ENCODE assay signal across 1 cellular context in genomic region chr7:129779602-129780256, GRCh38.
TF ChIP-seq lines count a peak whose summit lies in the region.

No MANE protein-coding gene starts in this region.

TF ChIP-seq in HEK293, 187 proteins besides CTCF, POLR2A, EP300 and RAD21 (continued from another document and continues in another):
- TF ChIP-seq, protein P1, sequence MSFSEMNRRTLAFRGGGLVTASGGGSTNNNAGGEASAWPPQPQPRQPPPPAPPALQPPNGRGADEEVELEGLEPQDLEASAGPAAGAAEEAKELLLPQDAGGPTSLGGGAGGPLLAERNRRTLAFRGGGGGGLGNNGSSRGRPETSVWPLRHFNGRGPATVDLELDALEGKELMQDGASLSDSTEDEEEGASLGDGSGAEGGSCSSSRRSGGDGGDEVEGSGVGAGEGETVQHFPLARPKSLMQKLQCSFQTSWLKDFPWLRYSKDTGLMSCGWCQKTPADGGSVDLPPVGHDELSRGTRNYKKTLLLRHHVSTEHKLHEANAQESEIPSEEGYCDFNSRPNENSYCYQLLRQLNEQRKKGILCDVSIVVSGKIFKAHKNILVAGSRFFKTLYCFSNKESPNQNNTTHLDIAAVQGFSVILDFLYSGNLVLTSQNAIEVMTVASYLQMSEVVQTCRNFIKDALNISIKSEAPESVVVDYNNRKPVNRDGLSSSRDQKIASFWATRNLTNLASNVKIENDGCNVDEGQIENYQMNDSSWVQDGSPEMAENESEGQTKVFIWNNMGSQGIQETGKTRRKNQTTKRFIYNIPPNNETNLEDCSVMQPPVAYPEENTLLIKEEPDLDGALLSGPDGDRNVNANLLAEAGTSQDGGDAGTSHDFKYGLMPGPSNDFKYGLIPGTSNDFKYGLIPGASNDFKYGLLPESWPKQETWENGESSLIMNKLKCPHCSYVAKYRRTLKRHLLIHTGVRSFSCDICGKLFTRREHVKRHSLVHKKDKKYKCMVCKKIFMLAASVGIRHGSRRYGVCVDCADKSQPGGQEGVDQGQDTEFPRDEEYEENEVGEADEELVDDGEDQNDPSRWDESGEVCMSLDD (tag by site-specific recombination; IDR thresholded peaks at IDR 0.05) = no peak
- TF ChIP-seq ZNF621 (tag by site-specific recombination; IDR thresholded peaks at IDR 0.05) = no peak
- no peak for TF ChIP-seq ZSCAN23 (tag by site-specific recombination; IDR thresholded peaks at IDR 0.05)
- no peak for TF ChIP-seq ZNF280C (tag by site-specific recombination; IDR thresholded peaks at IDR 0.05)
- no peak for TF ChIP-seq ZNF654 (tag by site-specific recombination; IDR thresholded peaks at IDR 0.05; ENCODE audit: low read depth)
- TF ChIP-seq GLIS1 (tag by site-specific recombination; IDR thresholded peaks at IDR 0.05) = peak; percentile 18; the same call in 1 of the 2 replicates
- TF ChIP-seq, protein P2, sequence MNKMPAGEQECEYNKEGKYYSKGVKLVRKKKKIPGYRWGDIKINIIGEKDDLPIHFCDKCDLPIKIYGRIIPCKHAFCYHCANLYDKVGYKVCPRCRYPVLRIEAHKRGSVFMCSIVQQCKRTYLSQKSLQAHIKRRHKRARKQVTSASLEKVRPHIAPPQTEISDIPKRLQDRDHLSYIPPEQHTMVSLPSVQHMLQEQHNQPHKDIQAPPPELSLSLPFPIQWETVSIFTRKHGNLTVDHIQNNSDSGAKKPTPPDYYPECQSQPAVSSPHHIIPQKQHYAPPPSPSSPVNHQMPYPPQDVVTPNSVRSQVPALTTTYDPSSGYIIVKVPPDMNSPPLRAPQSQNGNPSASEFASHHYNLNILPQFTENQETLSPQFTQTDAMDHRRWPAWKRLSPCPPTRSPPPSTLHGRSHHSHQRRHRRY (tag by site-specific recombination; IDR thresholded peaks at IDR 0.05) = no peak
- TF ChIP-seq GLI2 (tag by site-specific recombination; IDR thresholded peaks at IDR 0.05; ENCODE audit: borderline replicate concordance, low read depth) = no peak
- no peak for TF ChIP-seq ZNF202 (tag by site-specific recombination; IDR thresholded peaks at IDR 0.05; ENCODE audit: borderline replicate concordance)
- no peak for TF ChIP-seq ZNF433 (tag by site-specific recombination; IDR thresholded peaks at IDR 0.05; ENCODE audit: low read depth)
- TF ChIP-seq ZNF560 (tag by site-specific recombination; IDR thresholded peaks at IDR 0.05; ENCODE audit: borderline replicate concordance) = no peak
- TF ChIP-seq ZNF610 (tag by site-specific recombination; IDR thresholded peaks at IDR 0.05; ENCODE audit: borderline replicate concordance) = no peak
- 0 out of 2 replicates have a peak, but pooled peaks have one; percentile 12 for TF ChIP-seq ZNF692 (tag by site-specific recombination; IDR thresholded peaks at IDR 0.05)
- no peak for TF ChIP-seq ZNF24 (tag by site-specific recombination; IDR thresholded peaks at IDR 0.05)
- TF ChIP-seq SP7 (tag by site-specific recombination; IDR thresholded peaks at IDR 0.05) = no peak; the same call in 1 of the 2 replicates
- peak; percentile 88; the same call in 1 of the 2 replicates for TF ChIP-seq ZBTB8A (tag by site-specific recombination; IDR thresholded peaks at IDR 0.05)
- TF ChIP-seq KLF17 (tag by site-specific recombination; IDR thresholded peaks at IDR 0.05) = no peak
- TF ChIP-seq, protein P3, sequence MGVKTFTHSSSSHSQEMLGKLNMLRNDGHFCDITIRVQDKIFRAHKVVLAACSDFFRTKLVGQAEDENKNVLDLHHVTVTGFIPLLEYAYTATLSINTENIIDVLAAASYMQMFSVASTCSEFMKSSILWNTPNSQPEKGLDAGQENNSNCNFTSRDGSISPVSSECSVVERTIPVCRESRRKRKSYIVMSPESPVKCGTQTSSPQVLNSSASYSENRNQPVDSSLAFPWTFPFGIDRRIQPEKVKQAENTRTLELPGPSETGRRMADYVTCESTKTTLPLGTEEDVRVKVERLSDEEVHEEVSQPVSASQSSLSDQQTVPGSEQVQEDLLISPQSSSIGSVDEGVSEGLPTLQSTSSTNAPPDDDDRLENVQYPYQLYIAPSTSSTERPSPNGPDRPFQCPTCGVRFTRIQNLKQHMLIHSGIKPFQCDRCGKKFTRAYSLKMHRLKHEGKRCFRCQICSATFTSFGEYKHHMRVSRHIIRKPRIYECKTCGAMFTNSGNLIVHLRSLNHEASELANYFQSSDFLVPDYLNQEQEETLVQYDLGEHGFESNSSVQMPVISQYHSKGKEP (tag by site-specific recombination; IDR thresholded peaks at IDR 0.05) = no peak
- TF ChIP-seq ZNF311 (tag by site-specific recombination; IDR thresholded peaks at IDR 0.05; ENCODE audit: borderline replicate concordance) = no peak
- peak; percentile 76; the same call in 1 of the 2 replicates for TF ChIP-seq ZNF561 (tag by site-specific recombination; IDR thresholded peaks at IDR 0.05; ENCODE audit: borderline replicate concordance)
- TF ChIP-seq, protein P4, sequence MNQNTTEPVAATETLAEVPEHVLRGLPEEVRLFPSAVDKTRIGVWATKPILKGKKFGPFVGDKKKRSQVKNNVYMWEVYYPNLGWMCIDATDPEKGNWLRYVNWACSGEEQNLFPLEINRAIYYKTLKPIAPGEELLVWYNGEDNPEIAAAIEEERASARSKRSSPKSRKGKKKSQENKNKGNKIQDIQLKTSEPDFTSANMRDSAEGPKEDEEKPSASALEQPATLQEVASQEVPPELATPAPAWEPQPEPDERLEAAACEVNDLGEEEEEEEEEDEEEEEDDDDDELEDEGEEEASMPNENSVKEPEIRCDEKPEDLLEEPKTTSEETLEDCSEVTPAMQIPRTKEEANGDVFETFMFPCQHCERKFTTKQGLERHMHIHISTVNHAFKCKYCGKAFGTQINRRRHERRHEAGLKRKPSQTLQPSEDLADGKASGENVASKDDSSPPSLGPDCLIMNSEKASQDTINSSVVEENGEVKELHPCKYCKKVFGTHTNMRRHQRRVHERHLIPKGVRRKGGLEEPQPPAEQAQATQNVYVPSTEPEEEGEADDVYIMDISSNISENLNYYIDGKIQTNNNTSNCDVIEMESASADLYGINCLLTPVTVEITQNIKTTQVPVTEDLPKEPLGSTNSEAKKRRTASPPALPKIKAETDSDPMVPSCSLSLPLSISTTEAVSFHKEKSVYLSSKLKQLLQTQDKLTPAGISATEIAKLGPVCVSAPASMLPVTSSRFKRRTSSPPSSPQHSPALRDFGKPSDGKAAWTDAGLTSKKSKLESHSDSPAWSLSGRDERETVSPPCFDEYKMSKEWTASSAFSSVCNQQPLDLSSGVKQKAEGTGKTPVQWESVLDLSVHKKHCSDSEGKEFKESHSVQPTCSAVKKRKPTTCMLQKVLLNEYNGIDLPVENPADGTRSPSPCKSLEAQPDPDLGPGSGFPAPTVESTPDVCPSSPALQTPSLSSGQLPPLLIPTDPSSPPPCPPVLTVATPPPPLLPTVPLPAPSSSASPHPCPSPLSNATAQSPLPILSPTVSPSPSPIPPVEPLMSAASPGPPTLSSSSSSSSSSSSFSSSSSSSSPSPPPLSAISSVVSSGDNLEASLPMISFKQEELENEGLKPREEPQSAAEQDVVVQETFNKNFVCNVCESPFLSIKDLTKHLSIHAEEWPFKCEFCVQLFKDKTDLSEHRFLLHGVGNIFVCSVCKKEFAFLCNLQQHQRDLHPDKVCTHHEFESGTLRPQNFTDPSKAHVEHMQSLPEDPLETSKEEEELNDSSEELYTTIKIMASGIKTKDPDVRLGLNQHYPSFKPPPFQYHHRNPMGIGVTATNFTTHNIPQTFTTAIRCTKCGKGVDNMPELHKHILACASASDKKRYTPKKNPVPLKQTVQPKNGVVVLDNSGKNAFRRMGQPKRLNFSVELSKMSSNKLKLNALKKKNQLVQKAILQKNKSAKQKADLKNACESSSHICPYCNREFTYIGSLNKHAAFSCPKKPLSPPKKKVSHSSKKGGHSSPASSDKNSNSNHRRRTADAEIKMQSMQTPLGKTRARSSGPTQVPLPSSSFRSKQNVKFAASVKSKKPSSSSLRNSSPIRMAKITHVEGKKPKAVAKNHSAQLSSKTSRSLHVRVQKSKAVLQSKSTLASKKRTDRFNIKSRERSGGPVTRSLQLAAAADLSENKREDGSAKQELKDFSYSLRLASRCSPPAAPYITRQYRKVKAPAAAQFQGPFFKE (tag by site-specific recombination; IDR thresholded peaks at IDR 0.05; ENCODE audit: borderline replicate concordance) = no peak
- no peak for TF ChIP-seq EGR2 (tag by site-specific recombination; IDR thresholded peaks at IDR 0.05; ENCODE audit: low read depth)
- no peak for TF ChIP-seq OSR2 (tag by site-specific recombination; IDR thresholded peaks at IDR 0.05)
- TF ChIP-seq ZBTB20 (tag by site-specific recombination; IDR thresholded peaks at IDR 0.05) = no peak
- no peak for TF ChIP-seq ZNF623 (tag by site-specific recombination; IDR thresholded peaks at IDR 0.05)
- TF ChIP-seq ZNF169 (tag by site-specific recombination; IDR thresholded peaks at IDR 0.05) = no peak
- TF ChIP-seq ZNF488 (tag by site-specific recombination; IDR thresholded peaks at IDR 0.05) = no peak
- no peak for TF ChIP-seq ZEB2 (tag by site-specific recombination; IDR thresholded peaks at IDR 0.05)
- TF ChIP-seq ZNF792 (tag by site-specific recombination; IDR thresholded peaks at IDR 0.05) = no peak
- TF ChIP-seq ZNF146 (tag by site-specific recombination; IDR thresholded peaks at IDR 0.05) = no peak
- no peak for TF ChIP-seq ZNF394 (tag by site-specific recombination; IDR thresholded peaks at IDR 0.05; ENCODE audit: borderline replicate concordance)
- no peak for TF ChIP-seq ZFP3 (tag by site-specific recombination; IDR thresholded peaks at IDR 0.05; ENCODE audit: low read depth)
- no peak for TF ChIP-seq ZNF580 (tag by site-specific recombination; IDR thresholded peaks at IDR 0.05)
- TF ChIP-seq ZNF658 (tag by site-specific recombination; IDR thresholded peaks at IDR 0.05) = no peak
- TF ChIP-seq ZNF221 (tag by site-specific recombination; IDR thresholded peaks at IDR 0.05; ENCODE audit: borderline replicate concordance) = 0 out of 2 replicates have a peak, but pooled peaks have one; percentile 13
- TF ChIP-seq ZNF362 (tag by site-specific recombination; IDR thresholded peaks at IDR 0.05) = no peak
- no peak for TF ChIP-seq BCL11A (tag by site-specific recombination; IDR thresholded peaks at IDR 0.05; ENCODE audit: low read depth)
- TF ChIP-seq ZNF214 (tag by site-specific recombination; IDR thresholded peaks at IDR 0.05; ENCODE audit: borderline replicate concordance) = no peak
- TF ChIP-seq ZNF350 (tag by site-specific recombination; IDR thresholded peaks at IDR 0.05) = no peak
- TF ChIP-seq REPIN1 (tag by site-specific recombination; IDR thresholded peaks at IDR 0.05; ENCODE audit: low read depth) = no peak
- no peak for TF ChIP-seq ZNF521 (tag by site-specific recombination; IDR thresholded peaks at IDR 0.05)
- no peak for TF ChIP-seq OVOL3 (tag by site-specific recombination; IDR thresholded peaks at IDR 0.05)
- TF ChIP-seq KLF9 (tag by site-specific recombination; IDR thresholded peaks at IDR 0.05; ENCODE audit: low read depth) = peak; percentile 29
- TF ChIP-seq ZNF302 (tag by site-specific recombination; IDR thresholded peaks at IDR 0.05; ENCODE audit: low read depth) = no peak
- no peak for TF ChIP-seq ZNF354C (tag by site-specific recombination; IDR thresholded peaks at IDR 0.05; ENCODE audit: borderline replicate concordance, low read depth)
- TF ChIP-seq ZNF660 (tag by site-specific recombination; IDR thresholded peaks at IDR 0.05) = no peak
- no peak for TF ChIP-seq SETDB1 (IDR thresholded peaks at IDR 0.05; ENCODE audit: insufficient read length, low read length)
